ENCODE assay signal across 10 cellular contexts in the genomic region with DNA sequence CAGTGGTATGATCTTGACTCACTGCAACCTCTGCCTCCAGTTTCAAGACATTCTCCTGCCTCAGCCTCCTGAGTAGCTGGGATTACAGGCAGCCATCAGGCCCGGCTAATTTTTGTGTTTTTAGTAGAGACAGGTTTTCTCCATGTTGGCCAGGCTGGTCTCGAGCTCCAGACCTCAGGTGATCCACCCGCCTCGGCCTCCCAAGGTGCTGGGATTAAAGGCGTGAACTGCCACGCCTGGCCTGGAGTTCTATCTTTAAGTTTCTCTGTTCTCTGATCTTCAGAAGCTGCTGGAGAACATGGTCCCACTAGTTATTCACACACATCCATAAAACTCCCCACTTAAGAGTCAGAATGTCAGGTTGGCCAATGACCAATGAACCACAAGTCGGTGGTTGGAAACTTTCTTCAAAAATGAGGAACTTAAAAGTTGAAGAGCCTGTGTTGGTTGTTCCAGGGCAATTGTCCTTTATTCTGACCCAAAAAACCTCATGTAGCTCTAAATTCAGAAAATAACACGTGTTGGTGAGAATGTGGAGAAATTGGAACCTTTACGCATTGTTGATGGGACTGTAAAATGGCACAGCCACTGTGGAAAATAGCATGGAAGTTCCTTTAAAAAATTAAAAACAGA. TPM values are rescaled to one million over a fixed set of nuclear protein-coding genes. Genes with fewer than 3 reads are reported as not detected.
DNase-seq lines count a peak whose midpoint lies in the region; ATAC-seq and TF ChIP-seq lines count a peak whose summit lies in the region.
"Had no signal": no experiment of that assay in that cellular context is flagged by ENCODE, and none has a peak within 500 bp of the region (broad histone marks: within the 10 kb centered on the region; RNA-seq: fewer than 3 reads in every experiment).

No MANE protein-coding gene starts in this region.

- H3K4me1 ChIP-seq in lung (ENCODE audit: control insufficient read depth in 2 of 2, insufficient read depth in 2 of 2, low read length in 2 of 2) (no peaks in the 10 kb centered on the region), Caco-2 (no peaks in the 10 kb centered on the region)

- intact Hi-C loops in Caco-2 (cut with micrococcal nuclease; ENCODE audit: unreplicated experiment) = no loop called here

- no peaks in the 10 kb centered on the region for H3K36me3 ChIP-seq in lung (ENCODE audit: control insufficient read depth in 2 of 2, insufficient read depth in 2 of 2, low read length in 2 of 2)
- no peaks in the 10 kb centered on the region for H3K36me3 ChIP-seq in Caco-2 (ENCODE audit: control insufficient read depth, insufficient read depth, low read length)

- POLR2A ChIA-PET in Caco-2 (lab: Charles Lee) = no interaction called here

- H3K9me3 ChIP-seq in lung (ENCODE audit: control insufficient read depth in 2 of 2, insufficient read depth in 1 of 2, low read length in 1 of 2) (no peaks in the 10 kb centered on the region), Caco-2 (no peaks in the 10 kb centered on the region)

- H3K4me3 Mint-ChIP-seq in Caco-2 (ENCODE audit: unreplicated experiment) = no peak overlapping the region

- no peaks in the 10 kb centered on the region for H3K4me1 Mint-ChIP-seq in Caco-2 (ENCODE audit: low read depth, unreplicated experiment)

- ATAC-seq in GM18519 (IDR thresholded peaks at IDR 0.05; ENCODE audit: low FRiP score, unreplicated experiment) = peak; percentile 66
- ATAC-seq in HG02840 (IDR thresholded peaks at IDR 0.05; ENCODE audit: low FRiP score, unreplicated experiment) = peak; percentile 71
- ATAC-seq in lung (ENCODE audit: insufficient read depth, low FRiP score) = peak; percentile 47

- H3K27me3 Mint-ChIP-seq in Caco-2 (ENCODE audit: insufficient read depth, unreplicated experiment) = no peaks in the 10 kb centered on the region

- WGBS in lung, 2 donors = 62 to 63% methylated on average over 9 of the region's 9 CpGs

- TF ChIP-seq CTCF in lung (IDR thresholded peaks at IDR 0.05; ENCODE audit: control extremely low read depth, extremely low read depth) (no peak), Caco-2 (IDR thresholded peaks at IDR 0.05; ENCODE audit: insufficient read depth in 1 of 2, low read depth in 1 of 2, low read length in 1 of 2, severe bottlenecking in 1 of 2, unreplicated experiment in 1 of 2) (no peak)

- no peak overlapping the region for H3K27ac Mint-ChIP-seq in Caco-2 (ENCODE audit: unreplicated experiment)

- no peaks in the 10 kb centered on the region for H3K9me3 Mint-ChIP-seq in Caco-2 (ENCODE audit: unreplicated experiment)

- H3K27ac ChIP-seq in lung (ENCODE audit: low read depth in 1 of 2, low read length in 1 of 2) = no peak overlapping the region

- H3K4me3 ChIP-seq in lung = no peak overlapping the region
- H3K4me3 ChIP-seq in Caco-2 (ENCODE audit: low read depth, low read length) = no peak overlapping the region

- H3K36me3 Mint-ChIP-seq in Caco-2 (ENCODE audit: insufficient read depth, unreplicated experiment) = no peaks in the 10 kb centered on the region

- CTCF ChIA-PET in Caco-2 (lab: Charles Lee) = no interaction called here

- DNase-seq in NOMO-1 (lab: John Stamatoyannopoulos, UW; ENCODE audit: unreplicated experiment in 2 of 2) = peak; percentile 90 to 99
- no peak for DNase-seq in lung (ENCODE audit: low spot score)
- DNase-seq in T-helper 2 cell = no peak
- DNase-seq in NCI-H2196 (lab: John Stamatoyannopoulos, UW; ENCODE audit: unreplicated experiment) = no peak
- no peak for DNase-seq in Caco-2
- no peak for DNase-seq in NK-92 treated with Interleukin-12 subunit alpha and Interleukin-12 subunit beta, amount 100 ng/mL, for 24 hours (lab: John Stamatoyannopoulos, UW)
- DNase-seq: caudate nucleus had no signal

- no peaks in the 10 kb centered on the region for H3K27me3 ChIP-seq in lung (ENCODE audit: control insufficient read depth, insufficient read depth)
- no peaks in the 10 kb centered on the region for H3K27me3 ChIP-seq in Caco-2 (replicated peaks; ENCODE audit: control insufficient read depth, insufficient read depth, low read length)

- no TSS peak for BruUV-seq in Caco-2 (replicated peaks; lab: Mats Ljungman, UMichigan)

RNA-seq across cellular contexts. Expression of gene PIK3CB, which starts 55.9 kb away (rescaled TPM):
- 10 to 100 TPM; 34.9 to 41.9 TPM for total RNA-seq in lung
- polyA plus RNA-seq in lung = 10 to 100 TPM; 12.8 to 20.2 TPM
- total RNA-seq in Caco-2 (2022) = 29.7 and 31.5 TPM in 2 replicates

RNA-seq across cellular contexts. Expression of gene FOXL2, which starts 56.3 kb away (rescaled TPM):
- total RNA-seq in lung (under 1 TPM in 1 of 2 donors, not detected in 1; 0.14 TPM), Caco-2 (2022) (1.4 and 1.8 TPM in 2 replicates)
- not detected for polyA plus RNA-seq in lung

RNA-seq across cellular contexts. Expression of gene FOXL2NB, which starts 56.3 kb away (rescaled TPM):
- total RNA-seq in lung (not detected), Caco-2 (2022) (2.0 and 2.2 TPM in 2 replicates)
- not detected for polyA plus RNA-seq in lung
- total RNA-seq: activated CD8-positive, alpha-beta memory T cell treated with anti-CD3 and anti-CD28 coated beads for 36 hours had no signal

Comparison
In these comparisons a context has a peak if more than half of its experiments do, and no peak if none do; other contexts are left out.
1. DNase-seq: peak in NOMO-1 (2 of 2); none in lung (single experiment), T-helper 2 cell (0 of 5), NCI-H2196 (single experiment), Caco-2 (0 of 2) and NK-92 treated with Interleukin-12 subunit alpha and Interleukin-12 subunit beta, amount 100 ng/mL, for 24 hours (single experiment).
2. Peak in every context shown above with its lines, with median percentiles within 50 percentile points of each other: ATAC-seq.